15 cellular contexts compared by ENCODE assay signal in genomic region chr11:47099213-47099917, GRCh38.
DNase-seq lines count a peak whose midpoint lies in the region; ATAC-seq and TF ChIP-seq lines count a peak whose summit lies in the region.
"Had no signal": no experiment of that assay in that cellular context is flagged by ENCODE, and none has a peak within 500 bp of the region (broad histone marks: within the 10 kb centered on the region; RNA-seq: fewer than 3 reads in every experiment).

No MANE protein-coding gene starts in this region.

- DNase-seq in activated naive CD4-positive, alpha-beta T cell treated with anti-CD3 and anti-CD28 coated beads, Interleukin-2, amount 10 ng/mL, durations not matched to agents 7 days and 5 days = no peak
- peak; percentile 7 for DNase-seq in SHP77 treated with DMSO at 0.1 percent for 48 hours (lab: John Stamatoyannopoulos, UW)
- peak; percentile 26 to 65 for DNase-seq in foreskin fibroblast
- DNase-seq in foreskin melanocyte = no peak
- DNase-seq in SIG-M5 treated with dmso at 0.1 percent for 504 hours (lab: John Stamatoyannopoulos, UW; ENCODE audit: unreplicated experiment) = no peak
- DNase-seq in natural killer cell = no peak
- DNase-seq: activated naive CD8-positive, alpha-beta T cell treated with anti-CD3 and anti-CD28 coated beads, Interleukin-2, amount 10 ng/mL, durations not matched to agents 7 days and 5 days; foreskin keratinocyte; islet precursor cell; naive thymus-derived CD8-positive, alpha-beta T cell; trophoblast cell had no signal

- H3K9me3 Mint-ChIP-seq in activated naive CD4-positive, alpha-beta T cell treated with anti-CD3 and anti-CD28 coated beads, Interleukin-2, amount 50 U/mL, for 24 hours = no peaks in the 10 kb centered on the region
- no peaks in the 10 kb centered on the region for H3K9me3 Mint-ChIP-seq in activated naive CD4-positive, alpha-beta T cell treated with anti-CD3 and anti-CD28 coated beads, Interleukin-2, amount 10 ng/mL, durations not matched to agents 7 days and 5 days
- no peaks in the 10 kb centered on the region for H3K9me3 Mint-ChIP-seq in natural killer cell
- H3K9me3 Mint-ChIP-seq: activated naive CD8-positive, alpha-beta T cell treated with anti-CD3 and anti-CD28 coated beads, Interleukin-2, amount 10 ng/mL, durations not matched to agents 7 days and 5 days; dendritic cell treated with granulocyte-macrophage colony-stimulating factor and Interleukin-4, amounts not matched to agents 40 ng/mL and 50 ng/mL, for 4 days; naive thymus-derived CD8-positive, alpha-beta T cell had no signal

- H3K4me3 ChIP-seq in foreskin fibroblast (ENCODE audit: low read depth in 1 of 2, low read length in 2 of 2) = no peak overlapping the region
- H3K4me3 ChIP-seq: SJSA1 had no signal

- CTCF ChIA-PET in activated naive CD4-positive, alpha-beta T cell treated with anti-CD3 and anti-CD28 coated beads, Interleukin-2, amount 10 ng/mL, durations not matched to agents 7 days and 5 days (lab: Charles Lee) = no interaction called here

- no peaks in the 10 kb centered on the region for H3K36me3 Mint-ChIP-seq in activated naive CD4-positive, alpha-beta T cell treated with anti-CD3 and anti-CD28 coated beads, Interleukin-2, amount 50 U/mL, for 24 hours
- H3K36me3 Mint-ChIP-seq in activated naive CD4-positive, alpha-beta T cell treated with anti-CD3 and anti-CD28 coated beads, Interleukin-2, amount 10 ng/mL, durations not matched to agents 7 days and 5 days = no peaks in the 10 kb centered on the region
- no peaks in the 10 kb centered on the region for H3K36me3 Mint-ChIP-seq in natural killer cell
- H3K36me3 Mint-ChIP-seq: activated naive CD8-positive, alpha-beta T cell treated with anti-CD3 and anti-CD28 coated beads, Interleukin-2, amount 10 ng/mL, durations not matched to agents 7 days and 5 days had no signal

- no peak overlapping the region for H3K4me3 Mint-ChIP-seq in activated naive CD4-positive, alpha-beta T cell treated with anti-CD3 and anti-CD28 coated beads, Interleukin-2, amount 50 U/mL, for 24 hours
- H3K4me3 Mint-ChIP-seq in activated naive CD4-positive, alpha-beta T cell treated with anti-CD3 and anti-CD28 coated beads, Interleukin-2, amount 10 ng/mL, durations not matched to agents 7 days and 5 days = no peak overlapping the region
- H3K4me3 Mint-ChIP-seq in natural killer cell = no peak overlapping the region
- H3K4me3 Mint-ChIP-seq: activated naive CD8-positive, alpha-beta T cell treated with anti-CD3 and anti-CD28 coated beads, Interleukin-2, amount 10 ng/mL, durations not matched to agents 7 days and 5 days; dendritic cell treated with granulocyte-macrophage colony-stimulating factor and Interleukin-4, amounts not matched to agents 40 ng/mL and 50 ng/mL, for 4 days had no signal

- no peak for TF ChIP-seq CTCF in foreskin fibroblast (IDR thresholded peaks at IDR 0.05; ENCODE audit: low read depth, low read length)
- TF ChIP-seq CTCF in natural killer cell (IDR thresholded peaks at IDR 0.05) = no peak

- intact Hi-C loops in natural killer cell (cut with micrococcal nuclease) = no loop called here

- H3K27ac Mint-ChIP-seq in activated naive CD4-positive, alpha-beta T cell treated with anti-CD3 and anti-CD28 coated beads, Interleukin-2, amount 50 U/mL, for 24 hours = peak overlapping the region; percentile 51
- no peak overlapping the region for H3K27ac Mint-ChIP-seq in activated naive CD4-positive, alpha-beta T cell treated with anti-CD3 and anti-CD28 coated beads, Interleukin-2, amount 10 ng/mL, durations not matched to agents 7 days and 5 days
- H3K27ac Mint-ChIP-seq in natural killer cell = no peak overlapping the region
- H3K27ac Mint-ChIP-seq: activated naive CD8-positive, alpha-beta T cell treated with anti-CD3 and anti-CD28 coated beads, Interleukin-2, amount 10 ng/mL, durations not matched to agents 7 days and 5 days; dendritic cell treated with granulocyte-macrophage colony-stimulating factor and Interleukin-4, amounts not matched to agents 40 ng/mL and 50 ng/mL, for 4 days; naive thymus-derived CD8-positive, alpha-beta T cell had no signal

- ATAC-seq in HG03354 (IDR thresholded peaks at IDR 0.05; ENCODE audit: poor library complexity, severe bottlenecking, unreplicated experiment) (no peak), natural killer cell (no peak)
- ATAC-seq: foreskin keratinocyte; naive thymus-derived CD8-positive, alpha-beta T cell had no signal

- H3K27me3 Mint-ChIP-seq in activated naive CD4-positive, alpha-beta T cell treated with anti-CD3 and anti-CD28 coated beads, Interleukin-2, amount 50 U/mL, for 24 hours = no peaks in the 10 kb centered on the region
- no peaks in the 10 kb centered on the region for H3K27me3 Mint-ChIP-seq in activated naive CD4-positive, alpha-beta T cell treated with anti-CD3 and anti-CD28 coated beads, Interleukin-2, amount 10 ng/mL, durations not matched to agents 7 days and 5 days
- H3K27me3 Mint-ChIP-seq in natural killer cell (ENCODE audit: low read depth in 2 of 2) = no peaks in the 10 kb centered on the region
- H3K27me3 Mint-ChIP-seq: dendritic cell treated with granulocyte-macrophage colony-stimulating factor and Interleukin-4, amounts not matched to agents 40 ng/mL and 50 ng/mL, for 4 days; naive thymus-derived CD8-positive, alpha-beta T cell had no signal

- H3K4me1 Mint-ChIP-seq in activated naive CD4-positive, alpha-beta T cell treated with anti-CD3 and anti-CD28 coated beads, Interleukin-2, amount 50 U/mL, for 24 hours = peaks cover 9% of the 10 kb centered on the region
- H3K4me1 Mint-ChIP-seq in activated naive CD4-positive, alpha-beta T cell treated with anti-CD3 and anti-CD28 coated beads, Interleukin-2, amount 10 ng/mL, durations not matched to agents 7 days and 5 days = peaks cover 6% of the 10 kb centered on the region
- H3K4me1 Mint-ChIP-seq in natural killer cell = peaks cover 12 to 13% of the 10 kb centered on the region in 2 donors

Comparison
In these comparisons a context has a peak if more than half of its experiments do, and no peak if none do; other contexts are left out.
1. DNase-seq: peak in SHP77 treated with DMSO at 0.1 percent for 48 hours (single experiment) and foreskin fibroblast (2 of 2); none in activated naive CD4-positive, alpha-beta T cell treated with anti-CD3 and anti-CD28 coated beads, Interleukin-2, amount 10 ng/mL, durations not matched to agents 7 days and 5 days (single experiment), foreskin melanocyte (single experiment), SIG-M5 treated with dmso at 0.1 percent for 504 hours (single experiment) and natural killer cell (single experiment).